Comparison of ENCODE assay signal across 15 cellular contexts in genomic region chr19:55777528-55777927, GRCh38. TPM values are rescaled to one million over a fixed set of nuclear protein-coding genes. Genes with fewer than 3 reads are reported as not detected.
A peak's percentile ranks its signal among the peaks of the same experiment; 100 is the strongest.
DNase-seq lines count a peak whose midpoint lies in the region; FAIRE-seq and TF ChIP-seq lines count a peak whose summit lies in the region.
"Had no signal": no experiment of that assay in that cellular context is flagged by ENCODE, and none has a peak within 500 bp of the region (broad histone marks: within the 10 kb centered on the region; RNA-seq: fewer than 3 reads in every experiment).

No MANE protein-coding gene starts in this region.

- TF ChIP-seq EP300 in H1 (IDR thresholded peaks at IDR 0.05; ENCODE audit: borderline replicate concordance in 1 of 2, low read depth in 2 of 2, low read length in 2 of 2) = no peak

- H3K79me2 ChIP-seq in H1 (ENCODE audit: control insufficient read depth in 1 of 2, insufficient read depth in 2 of 2, low read length in 2 of 2) (no peaks in the 10 kb centered on the region), mesendoderm (ENCODE audit: control insufficient read depth, insufficient read depth, low read length) (no peaks in the 10 kb centered on the region), osteoblast (ENCODE audit: insufficient read depth, low read length) (no peaks in the 10 kb centered on the region)

- H3K4me3 ChIP-seq in GM06990 (replicated peaks; ENCODE audit: low read depth, low read length) (no peak overlapping the region), H1 (ENCODE audit: extremely low read depth in 1 of 4, insufficient read depth in 2 of 4, low read depth in 3 of 4, low read length in 4 of 4) (no peak overlapping the region), mesendoderm (ENCODE audit: low read length) (no peak overlapping the region), osteoblast (ENCODE audit: insufficient read depth, low read length) (no peak overlapping the region)
- H3K4me3 ChIP-seq: thyroid gland had no signal

- H2BK5ac ChIP-seq in H1 (ENCODE audit: low read depth, low read length) (no peak overlapping the region), mesendoderm (ENCODE audit: low read length) (no peak overlapping the region)

- no peak overlapping the region for H2BK20ac ChIP-seq in H1 (ENCODE audit: low read length)

- H2AK5ac ChIP-seq in H1 (ENCODE audit: low read depth, low read length) (no peak overlapping the region), mesendoderm (ENCODE audit: low read length) (no peak overlapping the region)

- no peak overlapping the region for H2BK120ac ChIP-seq in H1 (replicated peaks; ENCODE audit: low read depth, low read length)
- H2BK120ac ChIP-seq in mesendoderm (ENCODE audit: low read depth, low read length) = no peak overlapping the region

- H3K27ac ChIP-seq in H1 (ENCODE audit: low read depth, low read length) = no peak overlapping the region
- H3K27ac ChIP-seq in mesendoderm (ENCODE audit: low read depth, low read length) = no peak overlapping the region
- no peak overlapping the region for H3K27ac ChIP-seq in osteoblast (ENCODE audit: low read depth, low read length)
- H3K27ac ChIP-seq: thyroid gland had no signal

- TF ChIP-seq POLR2A in H1 (IDR thresholded peaks at IDR 0.05; ENCODE audit: control extremely low read depth in 1 of 2, low read depth in 2 of 2, low read length in 2 of 2) = no peak

- CTCF ChIA-PET in H1 (lab: Charles Lee; ENCODE audit: partially characterized antibody) = no interaction called here

- H3K9ac ChIP-seq in H1 (replicated peaks in 1 of 4; ENCODE audit: extremely low read depth in 1 of 4, low read depth in 3 of 4, low read length in 3 of 4) = no peak overlapping the region
- no peak overlapping the region for H3K9ac ChIP-seq in mesendoderm (ENCODE audit: low read length)

- H3K4me2 ChIP-seq in H1 (ENCODE audit: insufficient read depth in 1 of 2, low read depth in 2 of 2, low read length in 2 of 2) = no peak overlapping the region
- H3K4me2 ChIP-seq in mesendoderm (ENCODE audit: low read length) = no peak overlapping the region
- no peak overlapping the region for H3K4me2 ChIP-seq in osteoblast (ENCODE audit: insufficient read depth, low read length)

- H3K27me3 ChIP-seq in GM06990 (replicated peaks; ENCODE audit: control insufficient read depth, insufficient read depth, low read length) = no peaks in the 10 kb centered on the region
- H3K27me3 ChIP-seq in H1 (replicated peaks in 1 of 4; ENCODE audit: control insufficient read depth in 3 of 4, extremely low read depth in 1 of 4, insufficient read depth in 3 of 4, low read length in 3 of 4) = no peaks in the 10 kb centered on the region
- H3K27me3 ChIP-seq in mesendoderm (ENCODE audit: insufficient read depth, low read length, poor library complexity) = no peaks in the 10 kb centered on the region
- no peaks in the 10 kb centered on the region for H3K27me3 ChIP-seq in osteoblast (ENCODE audit: insufficient read depth, low read length)
- H3K27me3 ChIP-seq: thyroid gland had no signal

- TF ChIP-seq RAD21 in H1 (IDR thresholded peaks at IDR 0.05 in 1 of 2, conservative IDR thresholded peaks at IDR 0.05 in 1 of 2; ENCODE audit: low read depth in 2 of 2, low read length in 2 of 2) = peak; percentile 33 to 44; a peak in 3 of 4 replicates

- POLR2A ChIA-PET in H1 (lab: Charles Lee; ENCODE audit: partially characterized antibody) = no interaction called here

- peak; percentile 78 for TF ChIP-seq CTCF in GM06990 (IDR thresholded peaks at IDR 0.05; ENCODE audit: insufficient read depth, low read length, poor library complexity, severe bottlenecking)
- TF ChIP-seq CTCF in H1 (IDR thresholded peaks at IDR 0.05; ENCODE audit: control extremely low read depth in 1 of 3, insufficient read depth in 1 of 3, low read depth in 1 of 3, low read length in 3 of 3) = peak; percentile 14 to 34 (median 30)
- TF ChIP-seq CTCF in osteoblast (IDR thresholded peaks at IDR 0.05; ENCODE audit: extremely low read depth, low read depth, low read length) = no peak

- no peaks in the 10 kb centered on the region for H3K36me3 ChIP-seq in GM06990 (ENCODE audit: control insufficient read depth, insufficient read depth, low read length)
- no peaks in the 10 kb centered on the region for H3K36me3 ChIP-seq in H1 (ENCODE audit: control insufficient read depth in 2 of 4, insufficient read depth in 4 of 4, low read length in 3 of 4)
- no peaks in the 10 kb centered on the region for H3K36me3 ChIP-seq in mesendoderm (ENCODE audit: control insufficient read depth, insufficient read depth, low read length)
- no peaks in the 10 kb centered on the region for H3K36me3 ChIP-seq in osteoblast (ENCODE audit: insufficient read depth, low read length)
- H3K36me3 ChIP-seq: thyroid gland had no signal

- H4K5ac ChIP-seq in H1 (ENCODE audit: insufficient read length, low read depth, low read length) (no peak overlapping the region), mesendoderm (ENCODE audit: low read length) (no peak overlapping the region)

- no peak overlapping the region for H2AFZ ChIP-seq in H1 (ENCODE audit: low read length)
- no peak overlapping the region for H2AFZ ChIP-seq in osteoblast (ENCODE audit: low read length)

- no peak overlapping the region for H3K4ac ChIP-seq in H1 (replicated peaks; ENCODE audit: insufficient read length, low read depth, low read length)
- no peak overlapping the region for H3K4ac ChIP-seq in mesendoderm (ENCODE audit: low read depth, low read length)

- 65% methylated on average over 7 of the region's 7 CpGs; no CpG with 5 or more reads in 1 of the 2 experiments for WGBS in H1 (ENCODE audit: extremely low coverage in 1 of 2, insufficient coverage in 1 of 2, insufficient read length in 1 of 2, insufficient replicate concordance in 2 of 2, low coverage in 1 of 2, low lambda C conversion rate in 2 of 2, missing lambda C conversion rate in 1 of 2), 2 experiments
- WGBS in mesendoderm (ENCODE audit: extremely low coverage, insufficient coverage, low lambda C conversion rate) = no CpG with 5 or more reads among the region's 7 CpGs

- H3K14ac ChIP-seq in H1 (ENCODE audit: insufficient read length) = no peak overlapping the region

- H3K4me1 ChIP-seq in H1 (replicated peaks in 1 of 4; ENCODE audit: control insufficient read depth in 3 of 4, insufficient read depth in 4 of 4, low read length in 3 of 4) = no peaks in the 10 kb centered on the region
- H3K4me1 ChIP-seq in mesendoderm (ENCODE audit: control insufficient read depth, low read depth, low read length) = no peaks in the 10 kb centered on the region
- no peaks in the 10 kb centered on the region for H3K4me1 ChIP-seq in osteoblast (ENCODE audit: insufficient read depth, low read length)
- H3K4me1 ChIP-seq: thyroid gland had no signal

- H3K23me2 ChIP-seq in H1 (ENCODE audit: low read depth, low read length) = no peaks in the 10 kb centered on the region

- no peak overlapping the region for H4K8ac ChIP-seq in H1 (ENCODE audit: extremely low read depth, insufficient read depth, low read length)
- H4K8ac ChIP-seq in mesendoderm (ENCODE audit: low read depth, low read length) = no peak overlapping the region

- H3K23ac ChIP-seq in H1 (ENCODE audit: insufficient read length) (no peak overlapping the region), mesendoderm (ENCODE audit: low read length) (no peak overlapping the region)

- DNase-seq in DMS53 (lab: John Stamatoyannopoulos, UW) (peak; percentile 6), DMS53 treated with DMSO at 0.1 percent for 48 hours (lab: John Stamatoyannopoulos, UW; ENCODE audit: unreplicated experiment) (no peak), GM06990 (ENCODE audit: extremely low read depth, insufficient read length) (no peak), NCI-H69 (lab: John Stamatoyannopoulos, UW) (peak; percentile 20), H1 (ENCODE audit: low read depth in 1 of 2, low spot score in 2 of 2) (peak in 1 of 2 experiments; percentile 40), mesendoderm (no peak), osteoblast (ENCODE audit: insufficient read length, low spot score, missing footprints) (no peak), hepatic stellate cell (ENCODE audit: low spot score) (no peak)
- DNase-seq: KG1, NCI-H345, nephron progenitor cell, SHP77 treated with DMSO at 0.1 percent for 48 hours, thyroid gland had no signal

- FAIRE-seq in H1 (lab: Jason Lieb, UNC) = no peak
- FAIRE-seq: A204.1, endometrium had no signal

- H3K9me3 ChIP-seq in H1 (ENCODE audit: insufficient read depth in 2 of 2, low read depth in 1 of 2, low read length in 1 of 2) (peaks cover 43 to 60% of the 10 kb centered on the region in 2 experiments), osteoblast (ENCODE audit: low read depth, low read length) (no peaks in the 10 kb centered on the region)
- H3K9me3 ChIP-seq: thyroid gland had no signal

- H2BK12ac ChIP-seq in H1 (ENCODE audit: low read depth, low read length) = no peak overlapping the region

- H2BK15ac ChIP-seq in H1 (ENCODE audit: low read length) (no peak overlapping the region), mesendoderm (replicated peaks; ENCODE audit: low read depth) (no peak overlapping the region)

- H4K20me1 ChIP-seq in H1 (replicated peaks in 1 of 2; ENCODE audit: control insufficient read depth in 1 of 2, insufficient read depth in 2 of 2, low read length in 2 of 2) (no peaks in the 10 kb centered on the region), osteoblast (ENCODE audit: insufficient read depth, low read length) (no peaks in the 10 kb centered on the region)

- no peak overlapping the region for H3K56ac ChIP-seq in H1 (replicated peaks; ENCODE audit: insufficient read length, low read depth, low read length)
- H3K56ac ChIP-seq in mesendoderm (ENCODE audit: low read length) = no peak overlapping the region

- no peak overlapping the region for H4K91ac ChIP-seq in H1 (replicated peaks; ENCODE audit: insufficient read length, low read length)

- H3K18ac ChIP-seq in H1 (ENCODE audit: extremely low read depth, low read length) = no peak overlapping the region
- H3K18ac ChIP-seq in mesendoderm (ENCODE audit: low read length) = no peak overlapping the region

- H3K79me1 ChIP-seq in H1 (ENCODE audit: low read depth, low read length) = no peaks in the 10 kb centered on the region
- no peaks in the 10 kb centered on the region for H3K79me1 ChIP-seq in mesendoderm (ENCODE audit: low read length)

RNA-seq across cellular contexts. Expression of gene RFPL4AL1, which starts 8.6 kb away (rescaled TPM):
- total RNA-seq in H1 (2021; fragmentation: NEBNext Ultra II Directional; extraction: Animal tissue kit (Norgen Biotek cat#: 25700)) = not detected in 2 replicates
- not detected in 2 replicates for polyA plus RNA-seq in H1 (2011; rRNA removed)
- not detected for polyA plus RNA-seq in H1 (2011; cell fraction: cytosol; rRNA removed)
- not detected for polyA plus RNA-seq in H1 (2011; cell fraction: nucleus; rRNA removed)
- not detected in 4 replicates for polyA plus RNA-seq in H1 (2012, experiment 1 of 2)
- not detected for polyA plus RNA-seq in H1 (2012, experiment 2 of 2)
- not detected for polyA plus RNA-seq in H1 (2013, experiment 1 of 2)
- not detected for polyA plus RNA-seq in H1 (2013, experiment 2 of 2)
- not detected in 2 replicates for polyA minus RNA-seq in H1 (2011; rRNA and poly(A)+ RNA removed)
- not detected for polyA minus RNA-seq in H1 (2011; cell fraction: cytosol; rRNA and poly(A)+ RNA removed)
- not detected for polyA minus RNA-seq in H1 (2011; cell fraction: nucleus; rRNA and poly(A)+ RNA removed)
- not detected for polyA plus RNA-seq in mesendoderm (2013, experiment 1 of 2)
- not detected for polyA plus RNA-seq in mesendoderm (2013, experiment 2 of 2)
- not detected in 2 replicates for total RNA-seq in osteoblast

RNA-seq across cellular contexts. Expression of gene RFPL4A, which starts 18.6 kb away (rescaled TPM):
- total RNA-seq in H1 (2021; fragmentation: NEBNext Ultra II Directional; extraction: Animal tissue kit (Norgen Biotek cat#: 25700)) = not detected in 2 replicates
- not detected in 2 replicates for polyA plus RNA-seq in H1 (2011; rRNA removed)
- polyA plus RNA-seq in H1 (2011; cell fraction: cytosol; rRNA removed) = not detected
- not detected for polyA plus RNA-seq in H1 (2011; cell fraction: nucleus; rRNA removed)
- polyA plus RNA-seq in H1 (2012, experiment 1 of 2) = not detected in 4 replicates
- polyA plus RNA-seq in H1 (2012, experiment 2 of 2) = not detected
- not detected for polyA plus RNA-seq in H1 (2013, experiment 1 of 2)
- polyA plus RNA-seq in H1 (2013, experiment 2 of 2) = not detected
- polyA minus RNA-seq in H1 (2011; rRNA and poly(A)+ RNA removed) = not detected in 2 replicates
- not detected for polyA minus RNA-seq in H1 (2011; cell fraction: cytosol; rRNA and poly(A)+ RNA removed)
- not detected for polyA minus RNA-seq in H1 (2011; cell fraction: nucleus; rRNA and poly(A)+ RNA removed)
- polyA plus RNA-seq in mesendoderm (2013, experiment 1 of 2) = not detected
- not detected for polyA plus RNA-seq in mesendoderm (2013, experiment 2 of 2)
- total RNA-seq in osteoblast = not detected in 2 replicates
- total RNA-seq: thyroid gland had no signal

RNA-seq across cellular contexts. Expression of gene NLRP9, which starts 39.3 kb away (rescaled TPM):
- not detected in 2 replicates for total RNA-seq in H1 (2021; fragmentation: NEBNext Ultra II Directional; extraction: Animal tissue kit (Norgen Biotek cat#: 25700))
- not detected in 2 replicates for polyA plus RNA-seq in H1 (2011; rRNA removed)
- not detected for polyA plus RNA-seq in H1 (2011; cell fraction: cytosol; rRNA removed)
- polyA plus RNA-seq in H1 (2011; cell fraction: nucleus; rRNA removed) = not detected
- not detected in 4 replicates for polyA plus RNA-seq in H1 (2012, experiment 1 of 2)
- polyA plus RNA-seq in H1 (2012, experiment 2 of 2) = not detected
- not detected for polyA plus RNA-seq in H1 (2013, experiment 1 of 2)
- not detected for polyA plus RNA-seq in H1 (2013, experiment 2 of 2)
- not detected in 2 replicates for polyA minus RNA-seq in H1 (2011; rRNA and poly(A)+ RNA removed)
- not detected for polyA minus RNA-seq in H1 (2011; cell fraction: cytosol; rRNA and poly(A)+ RNA removed)
- not detected for polyA minus RNA-seq in H1 (2011; cell fraction: nucleus; rRNA and poly(A)+ RNA removed)
- polyA plus RNA-seq in mesendoderm (2013, experiment 1 of 2) = not detected
- polyA plus RNA-seq in mesendoderm (2013, experiment 2 of 2) = not detected
- total RNA-seq in osteoblast = not detected in 2 replicates
- total RNA-seq: thyroid gland had no signal

RNA-seq across cellular contexts. Expression of gene NLRP11, which starts 54.3 kb away (rescaled TPM):
- not detected in 2 replicates for total RNA-seq in H1 (2021; fragmentation: NEBNext Ultra II Directional; extraction: Animal tissue kit (Norgen Biotek cat#: 25700))
- polyA plus RNA-seq in H1 (2011; rRNA removed) = 0.02 TPM in 1 of 2 replicates, not detected in the other
- not detected for polyA plus RNA-seq in H1 (2011; cell fraction: cytosol; rRNA removed)
- polyA plus RNA-seq in H1 (2011; cell fraction: nucleus; rRNA removed) = not detected
- polyA plus RNA-seq in H1 (2012, experiment 1 of 2) = not detected in 4 replicates
- not detected for polyA plus RNA-seq in H1 (2012, experiment 2 of 2)
- not detected for polyA plus RNA-seq in H1 (2013, experiment 1 of 2)
- not detected for polyA plus RNA-seq in H1 (2013, experiment 2 of 2)
- polyA minus RNA-seq in H1 (2011; rRNA and poly(A)+ RNA removed) = not detected in 2 replicates
- not detected for polyA minus RNA-seq in H1 (2011; cell fraction: cytosol; rRNA and poly(A)+ RNA removed)
- not detected for polyA minus RNA-seq in H1 (2011; cell fraction: nucleus; rRNA and poly(A)+ RNA removed)
- polyA plus RNA-seq in mesendoderm (2013, experiment 1 of 2) = not detected
- not detected for polyA plus RNA-seq in mesendoderm (2013, experiment 2 of 2)
- not detected in 2 replicates for total RNA-seq in osteoblast
- total RNA-seq: thyroid gland had no signal

RNA-seq across cellular contexts. Expression of gene NLRP4, which starts 58.8 kb away (rescaled TPM):
- not detected in 2 replicates for total RNA-seq in H1 (2021; fragmentation: NEBNext Ultra II Directional; extraction: Animal tissue kit (Norgen Biotek cat#: 25700))
- polyA plus RNA-seq in H1 (2011; rRNA removed) = not detected in 2 replicates
- polyA plus RNA-seq in H1 (2011; cell fraction: cytosol; rRNA removed) = not detected
- polyA plus RNA-seq in H1 (2011; cell fraction: nucleus; rRNA removed) = not detected
- not detected in 4 replicates for polyA plus RNA-seq in H1 (2012, experiment 1 of 2)
- not detected for polyA plus RNA-seq in H1 (2012, experiment 2 of 2)
- polyA plus RNA-seq in H1 (2013, experiment 1 of 2) = not detected
- not detected for polyA plus RNA-seq in H1 (2013, experiment 2 of 2)
- polyA minus RNA-seq in H1 (2011; rRNA and poly(A)+ RNA removed) = not detected in 2 replicates
- polyA minus RNA-seq in H1 (2011; cell fraction: cytosol; rRNA and poly(A)+ RNA removed) = not detected
- polyA minus RNA-seq in H1 (2011; cell fraction: nucleus; rRNA and poly(A)+ RNA removed) = not detected
- not detected for polyA plus RNA-seq in mesendoderm (2013, experiment 1 of 2)
- polyA plus RNA-seq in mesendoderm (2013, experiment 2 of 2) = not detected
- total RNA-seq in osteoblast = not detected in 2 replicates
- total RNA-seq: thyroid gland had no signal

Comparison
In these comparisons a context has a peak if more than half of its experiments do, and no peak if none do; other contexts are left out.
1. DNase-seq: peak in DMS53 (single experiment) and NCI-H69 (single experiment); none in DMS53 treated with DMSO at 0.1 percent for 48 hours (single experiment), GM06990 (single experiment), mesendoderm (single experiment), osteoblast (single experiment) and hepatic stellate cell (single experiment).